Comparison of ENCODE assay signal across 26 cellular contexts in genomic region chr17:18987862-18988545, GRCh38. TPM values are rescaled to one million over a fixed set of nuclear protein-coding genes. Genes with fewer than 3 reads are reported as not detected.
DNase-seq lines count a peak whose midpoint lies in the region; ATAC-seq and TF ChIP-seq lines count a peak whose summit lies in the region.
"Had no signal": no experiment of that assay in that cellular context is flagged by ENCODE, and none has a peak within 500 bp of the region (broad histone marks: within the 10 kb centered on the region; RNA-seq: fewer than 3 reads in every experiment).

No MANE protein-coding gene starts in this region.

- H3K9ac ChIP-seq in colonic mucosa (ENCODE audit: low read depth in 2 of 2, low read length in 2 of 2), result peak overlapping the region; percentile 50 to 63
- H3K9ac ChIP-seq in neural progenitor cell, result no peak overlapping the region
- H3K9ac ChIP-seq: BLaER1 treated with 17β-estradiol and CSF1 and Interleukin-3, amounts not matched to agents 10 nM and 100 nM had no signal

- H3K4me3 Mint-ChIP-seq in neural progenitor cell (no peak overlapping the region), T-helper 17 cell (no peak overlapping the region)
- H3K4me3 Mint-ChIP-seq: activated CD4-positive, alpha-beta T cell treated with anti-CD3 and anti-CD28 coated beads, Interleukin-2, amount 10 ng/mL, durations not matched to agents 24 days and 14 days; activated CD8-positive, alpha-beta memory T cell treated with anti-CD3 and anti-CD28 coated beads, Interleukin-2, amount 10 ng/mL, durations not matched to agents 7 days and 5 days; memory B cell; type B pancreatic cell had no signal

- no peaks in the 10 kb centered on the region for H3K9me3 ChIP-seq in colonic mucosa
- H3K9me3 ChIP-seq in neural progenitor cell (ENCODE audit: low read depth), result no peaks in the 10 kb centered on the region
- no peaks in the 10 kb centered on the region for H3K9me3 ChIP-seq in T-helper 17 cell (ENCODE audit: control insufficient read depth, low read length, poor library complexity, severe bottlenecking)
- H3K9me3 ChIP-seq: BLaER1 treated with 17β-estradiol and CSF1 and Interleukin-3, amounts not matched to agents 10 nM and 100 nM had no signal

- H3F3A ChIP-seq in neural progenitor cell (ENCODE audit: low read depth), result no peaks in the 10 kb centered on the region

- TF ChIP-seq POLR2A in GM18505 (IDR thresholded peaks at IDR 0.05; ENCODE audit: borderline replicate concordance, extremely low read depth, insufficient read depth, insufficient read length), result no peak

- peak; percentile 63 for DNase-seq in LNCaP clone FGC (ENCODE audit: low read depth)
- DNase-seq in colonic mucosa, result no peak
- no peak for DNase-seq in neural progenitor cell (ENCODE audit: low spot score)
- no peak for DNase-seq in T-helper 17 cell
- no peak for DNase-seq in effector CD4-positive, alpha-beta T cell
- DNase-seq: activated CD4-positive, alpha-beta T cell treated with anti-CD3 and anti-CD28 coated beads, Interleukin-2, amount 10 ng/mL, durations not matched to agents 24 days and 14 days; activated CD8-positive, alpha-beta memory T cell treated with anti-CD3 and anti-CD28 coated beads, Interleukin-2, amount 10 ng/mL, durations not matched to agents 7 days and 5 days; activated T-cell treated with anti-CD3 and anti-CD28 coated beads, Interleukin-2, amount 50 U/mL, for 48 hours; cerebellar nuclear complex; kidney; NCI-H1436; NCI-H2107; PC-3; SHP77 treated with DMSO at 0.1 percent for 48 hours; T-helper 9 cell; WERI-Rb-1 had no signal

- peaks cover 12% of the 10 kb centered on the region for H3K4me1 ChIP-seq in colonic mucosa
- H3K4me1 ChIP-seq in neural progenitor cell, result no peaks in the 10 kb centered on the region

- H3K36me3 ChIP-seq in colonic mucosa, result peaks cover 6% of the 10 kb centered on the region
- H3K36me3 ChIP-seq in neural progenitor cell, result no peaks in the 10 kb centered on the region
- H3K36me3 ChIP-seq: WERI-Rb-1 had no signal

- H3K4me2 ChIP-seq in neural progenitor cell, result no peak overlapping the region

- H4K20me1 ChIP-seq in neural progenitor cell (ENCODE audit: low read depth), result peaks cover 14% of the 10 kb centered on the region

- no peaks in the 10 kb centered on the region for H3K27me3 ChIP-seq in colonic mucosa
- H3K27me3 ChIP-seq in neural progenitor cell, result no peaks in the 10 kb centered on the region

- H3K27me3 Mint-ChIP-seq in neural progenitor cell (ENCODE audit: insufficient read depth, low read depth), result peaks cover 3% of the 10 kb centered on the region
- H3K27me3 Mint-ChIP-seq in T-helper 17 cell, result no peaks in the 10 kb centered on the region
- H3K27me3 Mint-ChIP-seq: activated CD4-positive, alpha-beta T cell treated with anti-CD3 and anti-CD28 coated beads, Interleukin-2, amount 10 ng/mL, durations not matched to agents 24 days and 14 days; activated CD8-positive, alpha-beta memory T cell treated with anti-CD3 and anti-CD28 coated beads, Interleukin-2, amount 10 ng/mL, durations not matched to agents 7 days and 5 days; memory B cell; type B pancreatic cell had no signal

- H3K27ac ChIP-seq in C4-2B (peak overlapping the region; percentile 72), colonic mucosa (peak overlapping the region; percentile 14), neural progenitor cell (no peak overlapping the region)
- H3K27ac ChIP-seq: BLaER1 treated with 17β-estradiol and CSF1 and Interleukin-3, amounts not matched to agents 10 nM and 100 nM; WERI-Rb-1 had no signal

- H3K36me3 Mint-ChIP-seq in neural progenitor cell (no peaks in the 10 kb centered on the region), T-helper 17 cell (ENCODE audit: low read depth) (no peaks in the 10 kb centered on the region)
- H3K36me3 Mint-ChIP-seq: activated CD8-positive, alpha-beta memory T cell treated with anti-CD3 and anti-CD28 coated beads, Interleukin-2, amount 10 ng/mL, durations not matched to agents 7 days and 5 days; memory B cell; type B pancreatic cell had no signal

- no peaks in the 10 kb centered on the region for H3K4me1 Mint-ChIP-seq in neural progenitor cell
- H3K4me1 Mint-ChIP-seq in T-helper 17 cell, result peaks cover 7% of the 10 kb centered on the region

- intact Hi-C loops in colonic mucosa (cut with DNase I), result no loop called here

- H3K79me2 ChIP-seq in neural progenitor cell (ENCODE audit: low read depth), result peaks cover 4% of the 10 kb centered on the region

- no peaks in the 10 kb centered on the region for H3K9me3 Mint-ChIP-seq in neural progenitor cell
- H3K9me3 Mint-ChIP-seq: activated CD4-positive, alpha-beta T cell treated with anti-CD3 and anti-CD28 coated beads, Interleukin-2, amount 10 ng/mL, durations not matched to agents 24 days and 14 days; memory B cell; type B pancreatic cell had no signal

- H3K4me3 ChIP-seq in LNCaP clone FGC (ENCODE audit: low read depth, low read length) (no peak overlapping the region), colonic mucosa (no peak overlapping the region), neural progenitor cell (no peak overlapping the region)
- H3K4me3 ChIP-seq: BLaER1 treated with 17β-estradiol and CSF1 and Interleukin-3, amounts not matched to agents 10 nM and 100 nM had no signal

- H3K27ac Mint-ChIP-seq in neural progenitor cell (peak overlapping the region; percentile 57), T-helper 17 cell (no peak overlapping the region)
- H3K27ac Mint-ChIP-seq: activated CD4-positive, alpha-beta T cell treated with anti-CD3 and anti-CD28 coated beads, Interleukin-2, amount 10 ng/mL, durations not matched to agents 24 days and 14 days; activated CD8-positive, alpha-beta memory T cell treated with anti-CD3 and anti-CD28 coated beads, Interleukin-2, amount 10 ng/mL, durations not matched to agents 7 days and 5 days; memory B cell; type B pancreatic cell had no signal

- no peak overlapping the region for H2AFZ ChIP-seq in neural progenitor cell (replicated peaks)

- TF ChIP-seq CTCF in C4-2B (conservative IDR thresholded peaks at IDR 0.05) (no peak), LNCaP clone FGC (IDR thresholded peaks at IDR 0.05; ENCODE audit: control insufficient read depth, extremely low read depth, insufficient read depth) (no peak), colonic mucosa (IDR thresholded peaks at IDR 0.05) (no peak), neural progenitor cell (IDR thresholded peaks at IDR 0.05) (no peak)

- ATAC-seq in GM18505 (IDR thresholded peaks at IDR 0.05; ENCODE audit: unreplicated experiment) (no peak), T-helper 17 cell (no peak)
- ATAC-seq: activated CD8-positive, alpha-beta memory T cell treated with anti-CD3 and anti-CD28 coated beads, Interleukin-2, amount 10 ng/mL, durations not matched to agents 7 days and 5 days; HCT116; PC-3 had no signal

RNA-seq across cellular contexts. Expression of gene FAM83G, which starts 16.6 kb away (rescaled TPM):
- total RNA-seq in colonic mucosa (10 to 100 TPM; 24.4 to 24.8 TPM), neural progenitor cell (ENCODE audit: low replicate concordance) (9.9 and 24.3 TPM in 2 replicates), T-helper 17 cell (1 to 10 TPM; 7.8 to 7.9 TPM)

RNA-seq across cellular contexts. Expression of gene SLC5A10, which starts 36.0 kb away (rescaled TPM):
- under 1 TPM in 1 of 2 donors, not detected in 1; 0.16 TPM for total RNA-seq in colonic mucosa
- total RNA-seq in neural progenitor cell (ENCODE audit: low replicate concordance), result not detected in 2 replicates
- not detected for total RNA-seq in T-helper 17 cell
- total RNA-seq: activated CD4-positive, alpha-beta T cell treated with anti-CD3 and anti-CD28 coated beads, Interleukin-2, amount 10 ng/mL, durations not matched to agents 24 days and 14 days; activated CD8-positive, alpha-beta memory T cell treated with anti-CD3 and anti-CD28 coated beads, Interleukin-2, amount 10 ng/mL, durations not matched to agents 7 days and 5 days; NCI-H460; PC-3; posterior vena cava; skeletal muscle tissue had no signal

RNA-seq across cellular contexts. Expression of gene GRAP, which starts 58.8 kb away (rescaled TPM):
- total RNA-seq in colonic mucosa (1 to 10 TPM in 1 of 2 donors, under 1 TPM in 1; 0.93 to 1.1 TPM), neural progenitor cell (ENCODE audit: low replicate concordance) (0.46 TPM in 1 of 2 replicates, not detected in the other), T-helper 17 cell (10 to 100 TPM; 23.8 to 26.7 TPM)
- total RNA-seq: Daoy, NCI-H460, PC-3 had no signal

Comparison
In these comparisons a context has a peak if more than half of its experiments do, and no peak if none do; other contexts are left out.
1. RNA of gene GRAP, which starts 58.8 kb away (total RNA-seq): 23.8 to 26.7 TPM in T-helper 17 cell; 0.93 to 1.1 TPM in colonic mucosa and 0.46 TPM in neural progenitor cell; every median in the first group is over 10 times any median in the second.